ENCODE assay signal across 8 cellular contexts in the genomic region with DNA sequence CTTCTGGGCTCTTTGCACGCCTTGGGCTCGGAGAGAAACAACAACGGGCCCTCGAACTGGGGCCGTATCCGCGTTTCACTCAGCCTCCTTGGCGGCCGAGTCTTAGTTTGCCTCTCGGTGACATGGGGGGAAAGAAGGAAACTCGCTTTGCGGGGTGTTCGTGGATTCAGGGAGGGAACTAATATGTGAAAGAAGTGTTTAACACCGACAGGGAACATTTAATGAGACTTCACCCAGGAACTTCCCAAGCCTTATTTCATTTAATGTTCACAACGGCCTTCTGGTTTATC. TPM values are rescaled to one million over a fixed set of nuclear protein-coding genes. Genes with fewer than 3 reads are reported as not detected.
DNase-seq lines count a peak whose midpoint lies in the region; ATAC-seq and TF ChIP-seq lines count a peak whose summit lies in the region.

No MANE protein-coding gene starts in this region.

- H3K4me1 Mint-ChIP-seq in activated B cell treated with CpG ODN at 0.5 μM for 24 hours, result peaks cover 74% of the 10 kb centered on the region

- H3K27ac Mint-ChIP-seq in activated B cell treated with CpG ODN at 0.5 μM for 24 hours, result peak overlapping the region; percentile 92

- peak overlapping the region; percentile 94 for H3K27ac ChIP-seq in right cardiac atrium (ENCODE audit: low read length)

- TF ChIP-seq CTCF in activated B cell treated with CpG ODN at 0.5 μM for 24 hours (IDR thresholded peaks at IDR 0.05), result no peak

- H3K36me3 ChIP-seq in HAP-1 (replicated peaks), result no peaks in the 10 kb centered on the region; the same call in 1 of the 2 replicates
- peaks cover 4% of the 10 kb centered on the region for H3K36me3 ChIP-seq in skeletal muscle satellite cell (ENCODE audit: insufficient read depth, low read length)

- H3K4me3 ChIP-seq in HAP-1, result peak overlapping the region; percentile 92
- peak overlapping the region; percentile 72 for H3K4me3 ChIP-seq in right cardiac atrium (ENCODE audit: low read length)
- H3K4me3 ChIP-seq in skeletal muscle satellite cell (ENCODE audit: low read length), result peak overlapping the region; percentile 97

- H3K27me3 ChIP-seq in HAP-1 (ENCODE audit: low read depth) (no peaks in the 10 kb centered on the region), right cardiac atrium (ENCODE audit: control insufficient read depth, insufficient read depth) (no peaks in the 10 kb centered on the region), skeletal muscle satellite cell (ENCODE audit: control insufficient read depth, insufficient read depth, low read length) (no peaks in the 10 kb centered on the region)

- CTCF ChIA-PET in activated B cell treated with CpG ODN at 0.5 μM for 24 hours (lab: Charles Lee), result no interaction called here

- H3K4me1 ChIP-seq in HAP-1, result peaks cover 19% of the 10 kb centered on the region
- H3K4me1 ChIP-seq in right cardiac atrium (ENCODE audit: control insufficient read depth, insufficient read depth, low read length), result peaks cover 29% of the 10 kb centered on the region
- H3K4me1 ChIP-seq in skeletal muscle satellite cell (ENCODE audit: control insufficient read depth, insufficient read depth, low read length), result peaks cover 29% of the 10 kb centered on the region

- H3K27me3 Mint-ChIP-seq in activated B cell treated with CpG ODN at 0.5 μM for 24 hours, result no peaks in the 10 kb centered on the region

- intact Hi-C loops in activated B cell treated with CpG ODN at 0.5 μM for 24 hours (cut with micrococcal nuclease) (loop anchor here (2.0 to 10.0 kb wide), 5 partner anchors 28 to 1640 kb away; a partner anchor contains a TSS), right cardiac atrium (cut with DNase I) (loop anchor here in 1 of 4 donors (5.0 kb wide), 2 partner anchors 48 to 202 kb away; no protein-coding TSS in a partner anchor)

- H3K9me3 ChIP-seq in HAP-1, result no peaks in the 10 kb centered on the region
- no peaks in the 10 kb centered on the region for H3K9me3 ChIP-seq in right cardiac atrium (ENCODE audit: control insufficient read depth, low read length)
- H3K9me3 ChIP-seq in skeletal muscle satellite cell (replicated peaks; ENCODE audit: low read length), result no peaks in the 10 kb centered on the region

- peak overlapping the region; percentile 95 for H3K9ac ChIP-seq in skeletal muscle satellite cell (ENCODE audit: low read depth, low read length)

- ATAC-seq in activated B cell treated with CpG ODN at 0.5 μM for 24 hours (ENCODE audit: low read depth) (no peak), right cardiac atrium (no peak), GM21423 (IDR thresholded peaks at IDR 0.05; ENCODE audit: unreplicated experiment) (no peak), HG02981 (IDR thresholded peaks at IDR 0.05; ENCODE audit: unreplicated experiment) (no peak), HG03135 (IDR thresholded peaks at IDR 0.05; ENCODE audit: unreplicated experiment) (no peak)

- H3K36me3 Mint-ChIP-seq in activated B cell treated with CpG ODN at 0.5 μM for 24 hours (ENCODE audit: low read depth), result peaks cover 21% of the 10 kb centered on the region

- in situ Hi-C loops in HAP-1 (cut with MboI; ENCODE audit: low sequenced_read_pairs), result no loop called here

- peak overlapping the region; percentile 92 for H3K4me2 ChIP-seq in skeletal muscle satellite cell (ENCODE audit: low read length)

- WGBS in right cardiac atrium, result under 1% methylated on average over 15 of the region's 15 CpGs

- H3K9me3 Mint-ChIP-seq in activated B cell treated with CpG ODN at 0.5 μM for 24 hours, result no peaks in the 10 kb centered on the region

- DNase-seq in HAP-1 (ENCODE audit: low spot score in 2 of 2), result no peak
- no peak for DNase-seq in activated B cell treated with CpG ODN at 0.5 μM for 24 hours
- DNase-seq in right cardiac atrium, result no peak
- no peak for DNase-seq in stimulated activated CD4-positive, alpha-beta T cell treated with anti-CD3 and anti-CD28 coated beads, Interleukin-4, amount 100 ng/mL, for 24 hours

- peak overlapping the region; percentile 95 for H3K4me3 Mint-ChIP-seq in activated B cell treated with CpG ODN at 0.5 μM for 24 hours

- POLR2A ChIA-PET in activated B cell treated with CpG ODN at 0.5 μM for 24 hours (lab: Charles Lee), result interaction anchor here (1.1 to 2.4 kb wide), 5 partner anchors 29 to 682 kb away, joined by 3 to 22 read pairs (median 10); a partner anchor contains a TSS

RNA-seq across cellular contexts. Expression of a gene that starts 0.9 kb away (rescaled TPM):
- 116 and 117 TPM in 2 replicates for total RNA-seq in activated B cell treated with CpG ODN at 0.5 μM for 24 hours
- 100 to 1,000 TPM in 3 of 4 donors, 10 to 100 TPM in 1; 98.6 to 136 (median 110) TPM for total RNA-seq in right cardiac atrium
- polyA plus RNA-seq in right cardiac atrium, result 137 TPM
- total RNA-seq in skeletal muscle satellite cell (2012; rRNA removed), result 56.3 and 71.2 TPM in 2 replicates
